In the genomic region with DNA sequence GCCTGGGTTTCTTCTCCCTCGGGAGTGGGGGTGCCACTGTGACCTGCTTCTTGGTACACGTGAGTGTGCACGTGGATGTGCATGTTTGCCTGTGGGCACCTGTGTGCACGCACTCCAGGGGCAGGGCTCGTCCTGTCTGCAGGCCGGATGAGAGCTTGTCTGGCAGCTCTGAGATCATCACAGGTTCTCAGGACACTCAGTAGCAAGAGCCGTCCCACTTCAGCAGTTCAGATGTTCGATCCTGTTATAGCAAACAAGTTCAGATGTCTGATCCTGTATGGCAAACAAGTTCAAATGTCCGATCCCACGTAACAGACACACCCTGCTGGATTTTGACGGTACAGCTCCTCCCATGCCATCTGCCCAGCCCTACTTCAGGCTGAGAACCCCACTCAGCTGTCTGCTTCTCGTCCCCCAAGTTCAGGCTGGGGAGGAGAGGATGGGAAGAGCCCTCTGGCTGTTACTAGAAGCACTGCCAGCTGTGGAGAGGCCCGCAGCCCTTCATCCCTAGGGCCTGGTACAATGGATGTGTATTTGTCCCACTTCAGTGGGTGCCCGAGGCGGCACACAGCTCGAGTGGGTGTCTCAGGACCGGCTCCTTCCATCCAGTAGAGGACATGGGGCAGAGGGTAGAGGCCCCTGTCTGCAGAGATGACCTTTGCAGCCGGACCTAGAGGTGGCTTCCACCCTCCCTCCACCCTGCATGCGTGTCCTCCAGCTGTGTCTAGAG, we compare ENCODE assay signal across 23 cellular contexts.
DNase-seq lines count a peak whose midpoint lies in the region; ATAC-seq and TF ChIP-seq lines count a peak whose summit lies in the region.
"Had no signal": no experiment of that assay in that cellular context is flagged by ENCODE, and none has a peak within 500 bp of the region (broad histone marks: within the 10 kb centered on the region; RNA-seq: fewer than 3 reads in every experiment).

No MANE protein-coding gene starts in this region.

- WGBS in tibial nerve, 2 donors, result 46 to 48% methylated on average over 18 to 19 of the region's 19 CpGs
- 92% methylated on average over 19 of the region's 19 CpGs for WGBS in smooth muscle cell (ENCODE audit: low lambda C conversion rate)

- in situ Hi-C loops in SK-MEL-5 (cut with HindIII; ENCODE audit: low pct_unique_long_range_greater_than_20kb, low sequenced_read_pairs), result no loop called here

- H4K20me1 ChIP-seq in smooth muscle cell (ENCODE audit: low read depth), result peaks cover 17% of the 10 kb centered on the region

- TF ChIP-seq CTCF in tibial nerve (IDR thresholded peaks at IDR 0.05) (peak in 3 of 5 experiments; percentile 31 to 41 (median 38)), smooth muscle cell (IDR thresholded peaks at IDR 0.05; ENCODE audit: borderline replicate concordance, insufficient read depth, poor library complexity, severe bottlenecking) (no peak)

- H3K4me3 ChIP-seq in tibial nerve (no peak overlapping the region), smooth muscle cell (no peak overlapping the region)
- H3K4me3 ChIP-seq: Peyer's patch, thyroid gland had no signal

- TF ChIP-seq POLR2A in tibial nerve (IDR thresholded peaks at IDR 0.05), result no peak

- peak overlapping the region; percentile 41 to 91 (median 72) for H3K27ac ChIP-seq in tibial nerve
- H3K27ac ChIP-seq in smooth muscle cell (ENCODE audit: low read depth), result no peak overlapping the region
- H3K27ac ChIP-seq: C4-2B, epithelial cell of prostate, parathyroid adenoma, Peyer's patch, thyroid gland had no signal

- H3K79me2 ChIP-seq in smooth muscle cell (ENCODE audit: low read depth), result no peaks in the 10 kb centered on the region
- H3K79me2 ChIP-seq: parathyroid adenoma had no signal

- H3K4me1 ChIP-seq in tibial nerve, result peaks cover 0 to 69% (median 36%) of the 10 kb centered on the region in 4 donors
- H3K4me1 ChIP-seq in smooth muscle cell (ENCODE audit: low read depth), result no peaks in the 10 kb centered on the region
- H3K4me1 ChIP-seq: parathyroid adenoma, Peyer's patch, thyroid gland had no signal

- peak; percentile 16 for DNase-seq in NCI-H510A treated with DMSO at 0.1 percent for 48 hours (lab: John Stamatoyannopoulos, UW)
- no peak for DNase-seq in NCI-H510A (lab: John Stamatoyannopoulos, UW)
- DNase-seq in SK-MEL-5 (ENCODE audit: low read depth, low spot score), result peak; percentile 17
- peak; percentile 51 to 69 for DNase-seq in hippocampal formation (lab: John Stamatoyannopoulos, UW)
- no peak for DNase-seq in tibial nerve (ENCODE audit: low spot score in 2 of 2)
- DNase-seq in smooth muscle cell (lab: John Stamatoyannopoulos, UW; ENCODE audit: unreplicated experiment), result no peak
- DNase-seq in HuH-7 (ENCODE audit: low spot score), result no peak
- DNase-seq: 8988T; activated CD4-positive, alpha-beta T cell treated with anti-CD3 and anti-CD28 coated beads, Interleukin-2, amount 50 U/mL, for 48 hours; activated naive CD4-positive, alpha-beta T cell treated with anti-CD3 and anti-CD28 coated beads, Interleukin-2, amount 10 ng/mL, durations not matched to agents 7 days and 5 days; activated T-cell treated with anti-CD3 and anti-CD28 coated beads, Interleukin-2, amount 50 U/mL, for 24 hours; cortex of kidney; DMS153; foreskin melanocyte; NCI-H1436 treated with DMSO at 0.1 percent for 48 hours; NCI-H748 treated with DMSO at 0.1 percent for 48 hours; Peyer's patch; SW 1271; thyroid gland had no signal

- H3K36me3 ChIP-seq in tibial nerve, result no peaks in the 10 kb centered on the region
- H3K36me3 ChIP-seq in smooth muscle cell (ENCODE audit: low read depth), result no peaks in the 10 kb centered on the region
- H3K36me3 ChIP-seq: Peyer's patch, thyroid gland had no signal

- TF ChIP-seq EP300 in tibial nerve (IDR thresholded peaks at IDR 0.05), result peak in 1 of 2 donors; percentile 5

- H3K27me3 ChIP-seq in tibial nerve (no peaks in the 10 kb centered on the region), smooth muscle cell (ENCODE audit: low read depth) (no peaks in the 10 kb centered on the region)
- H3K27me3 ChIP-seq: Peyer's patch, thyroid gland had no signal

- no peaks in the 10 kb centered on the region for H3F3A ChIP-seq in smooth muscle cell (ENCODE audit: low read depth)

- H3K9ac ChIP-seq in smooth muscle cell (ENCODE audit: low read depth), result no peak overlapping the region
- H3K9ac ChIP-seq: parathyroid adenoma had no signal

- ATAC-seq in HG02981 (IDR thresholded peaks at IDR 0.05; ENCODE audit: unreplicated experiment), result no peak

- no peaks in the 10 kb centered on the region for H3K9me3 ChIP-seq in tibial nerve
- H3K9me3 ChIP-seq in smooth muscle cell (replicated peaks; ENCODE audit: low read depth), result no peaks in the 10 kb centered on the region
- H3K9me3 ChIP-seq: Peyer's patch, thyroid gland had no signal

- no peak overlapping the region for H3K4me2 ChIP-seq in smooth muscle cell

- no peak overlapping the region for H2AFZ ChIP-seq in smooth muscle cell (ENCODE audit: low read depth)
- H2AFZ ChIP-seq: parathyroid adenoma had no signal

Comparison
In these comparisons a context has a peak if more than half of its experiments do, and no peak if none do; other contexts are left out.
1. DNase-seq: peak in NCI-H510A treated with DMSO at 0.1 percent for 48 hours (single experiment), SK-MEL-5 (single experiment) and hippocampal formation (2 of 2); none in NCI-H510A (single experiment), tibial nerve (0 of 2), smooth muscle cell (single experiment) and HuH-7 (single experiment).